ENCODE assay signal across 14 cellular contexts in the genomic region with DNA sequence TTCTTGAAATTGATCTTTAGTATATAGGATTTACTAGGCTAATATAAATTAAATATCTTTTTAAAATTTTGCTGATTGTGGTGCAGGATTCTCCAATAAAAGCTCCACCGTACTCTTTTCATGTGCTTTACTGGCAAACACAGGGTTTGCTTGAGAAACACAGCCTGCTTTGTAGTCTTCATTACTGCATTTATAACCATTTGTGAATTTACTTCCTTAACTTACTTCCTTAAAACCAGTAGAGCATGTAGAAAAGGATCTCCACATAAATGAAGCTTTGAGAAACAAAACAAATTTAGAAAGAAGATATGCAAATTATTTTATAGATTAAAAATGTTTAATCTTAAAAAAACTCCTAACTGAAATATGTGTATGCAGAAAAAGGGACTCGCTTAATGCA. TPM values are rescaled to one million over a fixed set of nuclear protein-coding genes. Genes with fewer than 3 reads are reported as not detected.
A peak's percentile ranks its signal among the peaks of the same experiment; 100 is the strongest.
DNase-seq lines count a peak whose midpoint lies in the region; ATAC-seq and TF ChIP-seq lines count a peak whose summit lies in the region.
"Had no signal": no experiment of that assay in that cellular context is flagged by ENCODE, and none has a peak within 500 bp of the region (broad histone marks: within the 10 kb centered on the region; RNA-seq: fewer than 3 reads in every experiment).

No MANE protein-coding gene starts in this region.

- peaks cover 15% of the 10 kb centered on the region for H3K36me3 ChIP-seq in neutrophil

- H3K9me3 Mint-ChIP-seq in activated T-helper 17 cell treated with anti-CD3 and anti-CD28 coated beads, Interleukin-2, amount 50 U/mL, for 72 hours: no peaks in the 10 kb centered on the region

- no peaks in the 10 kb centered on the region for H3K9me3 ChIP-seq in neutrophil
- H3K9me3 ChIP-seq: SK-N-SH had no signal

- TF ChIP-seq CTCF in dorsolateral prefrontal cortex (IDR thresholded peaks at IDR 0.05 in 54 of 56, conservative IDR thresholded peaks at IDR 0.05 in 2 of 56; ENCODE audit: low read depth in 1 of 56, partially characterized antibody in 56 of 56): no peak
- TF ChIP-seq CTCF in neutrophil (IDR thresholded peaks at IDR 0.05): no peak

- H3K27ac Mint-ChIP-seq in activated T-helper 17 cell treated with anti-CD3 and anti-CD28 coated beads, Interleukin-2, amount 50 U/mL, for 72 hours: no peak overlapping the region

- no peak overlapping the region for H3K4me3 Mint-ChIP-seq in activated T-helper 17 cell treated with anti-CD3 and anti-CD28 coated beads, Interleukin-2, amount 50 U/mL, for 72 hours

- peaks cover 29 to 36% of the 10 kb centered on the region in 2 experiments for H3K4me1 ChIP-seq in neutrophil (ENCODE audit: control insufficient read depth in 1 of 2, insufficient read depth in 1 of 2, low read depth in 1 of 2, low read length in 1 of 2)

- no peak for ATAC-seq in GM18520 (IDR thresholded peaks at IDR 0.05; ENCODE audit: unreplicated experiment)
- ATAC-seq in activated T-helper 17 cell treated with anti-CD3 and anti-CD28 coated beads, Interleukin-2, amount 50 U/mL, for 72 hours (replicated peaks): no peak
- ATAC-seq: left cardiac atrium had no signal

- no peaks in the 10 kb centered on the region for H3K27me3 ChIP-seq in dorsolateral prefrontal cortex
- no peaks in the 10 kb centered on the region for H3K27me3 ChIP-seq in neutrophil

- intact Hi-C loops in dorsolateral prefrontal cortex (cut with DNase I): loop anchor here in 1 of 2 donors (10.0 kb wide), 1 partner anchor 52 kb away; no protein-coding TSS in a partner anchor

- no peaks in the 10 kb centered on the region for H3K27me3 Mint-ChIP-seq in activated T-helper 17 cell treated with anti-CD3 and anti-CD28 coated beads, Interleukin-2, amount 50 U/mL, for 72 hours

- H3K27ac ChIP-seq in dorsolateral prefrontal cortex (peak overlapping the region in 58 of 59 donors; percentile 6 to 98 (median 95)), neutrophil (peak overlapping the region; percentile 62)

- H3K4me1 Mint-ChIP-seq in activated T-helper 17 cell treated with anti-CD3 and anti-CD28 coated beads, Interleukin-2, amount 50 U/mL, for 72 hours: no peaks in the 10 kb centered on the region

- H3K4me3 ChIP-seq in dorsolateral prefrontal cortex (peak overlapping the region in 9 of 59 donors; percentile 3 to 24 (median 7)), neutrophil (ENCODE audit: low read depth in 1 of 2, low read length in 1 of 2) (no peak overlapping the region)

- H3K36me3 Mint-ChIP-seq in activated T-helper 17 cell treated with anti-CD3 and anti-CD28 coated beads, Interleukin-2, amount 50 U/mL, for 72 hours (ENCODE audit: low read depth): peaks cover 6% of the 10 kb centered on the region

- DNase-seq in COLO829 (ENCODE audit: low spot score): peak; percentile 53
- DNase-seq in NOMO-1 treated with DMSO at 0.1 percent for 48 hours (lab: John Stamatoyannopoulos, UW; ENCODE audit: unreplicated experiment): peak; percentile 82
- no peak for DNase-seq in dorsolateral prefrontal cortex
- DNase-seq in NCI-H1092 treated with DMSO at 0.1 percent for 48 hours (lab: John Stamatoyannopoulos, UW): no peak
- no peak for DNase-seq in HuH-7 (ENCODE audit: low spot score)
- DNase-seq: activated CD4-positive, alpha-beta T cell treated with anti-CD3 and anti-CD28 coated beads for 48 hours; activated effector memory CD4-positive, alpha-beta T cell treated with anti-CD3 and anti-CD28 coated beads, Interleukin-2, amount 50 U/mL, for 16 hours; left cardiac atrium; NCI-H1417 treated with DMSO at 0.1 percent for 48 hours; NCI-H524 treated with DMSO at 0.1 percent for 48 hours; SK-N-SH had no signal

RNA-seq across cellular contexts. Expression of a gene that starts 28.8 kb away (rescaled TPM):
- 10 to 100 TPM; 17.4 to 65.0 (median 26.7) TPM for total RNA-seq in dorsolateral prefrontal cortex
- 1 to 10 TPM; 5.4 to 8.2 TPM for total RNA-seq in activated T-helper 17 cell treated with anti-CD3 and anti-CD28 coated beads, Interleukin-2, amount 50 U/mL, for 72 hours

Comparison
In these comparisons a context has a peak if more than half of its experiments do, and no peak if none do; other contexts are left out.
1. DNase-seq: peak in COLO829 (single experiment) and NOMO-1 treated with DMSO at 0.1 percent for 48 hours (single experiment); none in dorsolateral prefrontal cortex (0 of 10), NCI-H1092 treated with DMSO at 0.1 percent for 48 hours (single experiment) and HuH-7 (single experiment).